ENCODE assay signal across 16 cellular contexts in genomic region chr21:34548782-34549376, GRCh38. TPM values are rescaled to one million over a fixed set of nuclear protein-coding genes. Genes with fewer than 3 reads are reported as not detected.
DNase-seq lines count a peak whose midpoint lies in the region; ATAC-seq and TF ChIP-seq lines count a peak whose summit lies in the region.
"Had no signal": no experiment of that assay in that cellular context is flagged by ENCODE, and none has a peak within 500 bp of the region (broad histone marks: within the 10 kb centered on the region; RNA-seq: fewer than 3 reads in every experiment).

No MANE protein-coding gene starts in this region.

- H3K36me3 Mint-ChIP-seq in stimulated activated memory B cell treated with anti-CD40 and anti-IgM and Interleukin-4, amounts not matched to agents 10 μg/mL and 1 μg/mL and 100 μg/mL, for 72 hours = peaks cover 6% of the 10 kb centered on the region

- H2AFZ ChIP-seq in mammary epithelial cell (ENCODE audit: low read depth, low read length) (no peak overlapping the region), PC-3 (ENCODE audit: low read length) (no peak overlapping the region)

- peaks cover 36% of the 10 kb centered on the region for H3K4me1 Mint-ChIP-seq in stimulated activated memory B cell treated with anti-CD40 and anti-IgM and Interleukin-4, amounts not matched to agents 10 μg/mL and 1 μg/mL and 100 μg/mL, for 72 hours

- H3K9me3 Mint-ChIP-seq in stimulated activated memory B cell treated with anti-CD40 and anti-IgM and Interleukin-4, amounts not matched to agents 10 μg/mL and 1 μg/mL and 100 μg/mL, for 72 hours = no peaks in the 10 kb centered on the region
- H3K9me3 Mint-ChIP-seq: T-cell had no signal

- H3K9ac ChIP-seq in mammary epithelial cell (ENCODE audit: insufficient read depth, low read length) (no peak overlapping the region), colonic mucosa (ENCODE audit: low read depth in 2 of 2, low read length in 2 of 2) (no peak overlapping the region), PC-3 (ENCODE audit: low read length) (no peak overlapping the region)
- H3K9ac ChIP-seq: BLaER1 treated with 17β-estradiol and CSF1 and Interleukin-3, amounts not matched to agents 10 nM and 100 nM had no signal

- no peaks in the 10 kb centered on the region for H3K36me3 ChIP-seq in mammary epithelial cell (ENCODE audit: insufficient read depth, low read length)
- no peaks in the 10 kb centered on the region for H3K36me3 ChIP-seq in colonic mucosa
- H3K36me3 ChIP-seq in PC-3 (ENCODE audit: low read depth, low read length) = no peaks in the 10 kb centered on the region

- peak overlapping the region; percentile 24 for H3K27ac Mint-ChIP-seq in stimulated activated memory B cell treated with anti-CD40 and anti-IgM and Interleukin-4, amounts not matched to agents 10 μg/mL and 1 μg/mL and 100 μg/mL, for 72 hours
- H3K27ac Mint-ChIP-seq: T-cell had no signal

- no peak overlapping the region for H3K4me3 ChIP-seq in mammary epithelial cell (replicated peaks in 1 of 3; ENCODE audit: insufficient read depth in 1 of 3, low read depth in 2 of 3, low read length in 3 of 3)
- no peak overlapping the region for H3K4me3 ChIP-seq in colonic mucosa
- H3K4me3 ChIP-seq in PC-3 (ENCODE audit: low read length) = no peak overlapping the region
- H3K4me3 ChIP-seq: BLaER1 treated with 17β-estradiol and CSF1 and Interleukin-3, amounts not matched to agents 10 nM and 100 nM; GM12878 had no signal

- no peaks in the 10 kb centered on the region for H3K27me3 Mint-ChIP-seq in stimulated activated memory B cell treated with anti-CD40 and anti-IgM and Interleukin-4, amounts not matched to agents 10 μg/mL and 1 μg/mL and 100 μg/mL, for 72 hours
- H3K27me3 Mint-ChIP-seq: T-cell had no signal

- H4K20me1 ChIP-seq in mammary epithelial cell (ENCODE audit: insufficient read depth, low read length) (no peaks in the 10 kb centered on the region), PC-3 (ENCODE audit: low read length) (no peaks in the 10 kb centered on the region)
- H4K20me1 ChIP-seq: BLaER1 treated with 17β-estradiol and CSF1 and Interleukin-3, amounts not matched to agents 10 nM and 100 nM had no signal

- H3K27me3 ChIP-seq in mammary epithelial cell (ENCODE audit: insufficient read depth, low read length) (no peaks in the 10 kb centered on the region), colonic mucosa (no peaks in the 10 kb centered on the region), PC-3 (ENCODE audit: low read length) (no peaks in the 10 kb centered on the region)
- H3K27me3 ChIP-seq: BLaER1 treated with 17β-estradiol and CSF1 and Interleukin-3, amounts not matched to agents 10 nM and 100 nM had no signal

- H3K4me2 ChIP-seq in mammary epithelial cell (ENCODE audit: insufficient read depth, low read depth, low read length) (no peak overlapping the region), PC-3 (ENCODE audit: low read length) (no peak overlapping the region)
- H3K4me2 ChIP-seq: BLaER1 treated with 17β-estradiol and CSF1 and Interleukin-3, amounts not matched to agents 10 nM and 100 nM had no signal

- WGBS in mammary epithelial cell (ENCODE audit: low coverage, missing lambda C conversion rate) = 94% methylated on average over 11 of the region's 11 CpGs

- POLR2A ChIA-PET in PC-3 (lab: Charles Lee; ENCODE audit: unreplicated experiment) = no interaction called here

- TF ChIP-seq CTCF in mammary epithelial cell (conservative IDR thresholded peaks at IDR 0.05 in 1 of 2, IDR thresholded peaks at IDR 0.05 in 1 of 2; ENCODE audit: extremely low read depth in 1 of 2, insufficient read depth in 1 of 2, low read depth in 1 of 2, low read length in 2 of 2) (no peak), colonic mucosa (IDR thresholded peaks at IDR 0.05) (no peak), PC-3 (conservative IDR thresholded peaks at IDR 0.05; ENCODE audit: low read depth, low read length) (no peak)

- CTCF ChIA-PET in mammary epithelial cell (lab: Charles Lee; ENCODE audit: low non-redundant PET) = no interaction called here
- CTCF ChIA-PET in PC-3 (lab: Charles Lee) = no interaction called here

- no TSS peak for BruUV-seq in mammary epithelial cell (replicated peaks; lab: Mats Ljungman, UMichigan)
- no TSS peak for BruUV-seq in PC-3 (replicated peaks; lab: Mats Ljungman, UMichigan)

- H3K4me3 Mint-ChIP-seq in stimulated activated memory B cell treated with anti-CD40 and anti-IgM and Interleukin-4, amounts not matched to agents 10 μg/mL and 1 μg/mL and 100 μg/mL, for 72 hours = no peak overlapping the region
- H3K4me3 Mint-ChIP-seq: T-cell had no signal

- no peaks in the 10 kb centered on the region for H3K9me2 ChIP-seq in PC-3 (replicated peaks; ENCODE audit: low read length)

- H3K9me3 ChIP-seq in mammary epithelial cell (replicated peaks; ENCODE audit: insufficient read depth, low read length) (no peaks in the 10 kb centered on the region), colonic mucosa (no peaks in the 10 kb centered on the region), PC-3 (ENCODE audit: low read length) (no peaks in the 10 kb centered on the region)

- in situ Hi-C loops in mammary epithelial cell (cut with MboI; ENCODE audit: low sequenced_read_pairs in 2 of 2) = no loop called here

- no peak for ATAC-seq in stimulated activated memory B cell treated with anti-CD40 and anti-IgM and Interleukin-4, amounts not matched to agents 10 μg/mL and 1 μg/mL and 100 μg/mL, for 72 hours
- ATAC-seq in PC-3 = no peak
- ATAC-seq: GM12878, T-cell had no signal

- H3K4me1 ChIP-seq in mammary epithelial cell (ENCODE audit: insufficient read depth, low read length) (peaks cover 25% of the 10 kb centered on the region), colonic mucosa (peaks cover 5% of the 10 kb centered on the region), PC-3 (ENCODE audit: insufficient read depth, low read length) (peaks cover 48% of the 10 kb centered on the region)

- intact Hi-C loops in mammary epithelial cell (cut with micrococcal nuclease) = no loop called here
- intact Hi-C loops in colonic mucosa (cut with DNase I) = no loop called here
- intact Hi-C loops in PC-3 (cut with micrococcal nuclease) = no loop called here

- dilution Hi-C loops in mammary epithelial cell (cut with HindIII; ENCODE audit: low sequenced_read_pairs) = no loop called here

- DNase-seq in NCI-H748 (lab: John Stamatoyannopoulos, UW; ENCODE audit: unreplicated experiment) (peak; percentile 18), NCI-H748 treated with DMSO at 0.1 percent for 48 hours (lab: John Stamatoyannopoulos, UW) (no peak), M059J (ENCODE audit: low read depth) (peak; percentile 73), mammary epithelial cell (peak; percentile 17), NOMO-1 (lab: John Stamatoyannopoulos, UW; ENCODE audit: unreplicated experiment in 2 of 2) (no peak), colonic mucosa (no peak), PC-3 (no peak)
- DNase-seq: 8988T, HCEC 1CT, NCI-H1048, NCI-H446, NCI-H82, T-cell had no signal

- H3F3A ChIP-seq in PC-3 (ENCODE audit: low read length, unreplicated experiment) = no peaks in the 10 kb centered on the region

- H3K79me2 ChIP-seq in mammary epithelial cell (ENCODE audit: insufficient read depth, low read length) (no peaks in the 10 kb centered on the region), PC-3 (ENCODE audit: low read length) (no peaks in the 10 kb centered on the region)

- H3K27ac ChIP-seq in mammary epithelial cell (ENCODE audit: insufficient read depth, low read depth, low read length) = no peak overlapping the region
- no peak overlapping the region for H3K27ac ChIP-seq in colonic mucosa
- no peak overlapping the region for H3K27ac ChIP-seq in PC-3 (ENCODE audit: low read length)
- H3K27ac ChIP-seq: BLaER1 treated with 17β-estradiol and CSF1 and Interleukin-3, amounts not matched to agents 10 nM and 100 nM had no signal

RNA-seq across cellular contexts. Expression of gene KCNE1, which starts 36.9 kb away (rescaled TPM):
- 0.32 TPM in 1 of 2 replicates, not detected in the other for total RNA-seq in M059J (2014; rRNA removed; shearing (Covaris generic))
- under 1 TPM; 0.19 to 0.33 TPM for total RNA-seq in mammary epithelial cell
- 0.08 TPM for polyA plus RNA-seq in mammary epithelial cell
- not detected for polyA minus RNA-seq in mammary epithelial cell
- under 1 TPM in 1 of 2 donors, not detected in 1; 0.11 TPM for total RNA-seq in colonic mucosa
- 0.58 and 0.69 TPM in 2 replicates for total RNA-seq in PC-3 (2014; rRNA removed)

Comparison
In these comparisons a context has a peak if more than half of its experiments do, and no peak if none do; other contexts are left out.
1. DNase-seq: peak in NCI-H748 (single experiment), M059J (single experiment) and mammary epithelial cell (single experiment); none in NCI-H748 treated with DMSO at 0.1 percent for 48 hours (single experiment), NOMO-1 (0 of 2), colonic mucosa (single experiment) and PC-3 (single experiment).